In the genomic region with DNA sequence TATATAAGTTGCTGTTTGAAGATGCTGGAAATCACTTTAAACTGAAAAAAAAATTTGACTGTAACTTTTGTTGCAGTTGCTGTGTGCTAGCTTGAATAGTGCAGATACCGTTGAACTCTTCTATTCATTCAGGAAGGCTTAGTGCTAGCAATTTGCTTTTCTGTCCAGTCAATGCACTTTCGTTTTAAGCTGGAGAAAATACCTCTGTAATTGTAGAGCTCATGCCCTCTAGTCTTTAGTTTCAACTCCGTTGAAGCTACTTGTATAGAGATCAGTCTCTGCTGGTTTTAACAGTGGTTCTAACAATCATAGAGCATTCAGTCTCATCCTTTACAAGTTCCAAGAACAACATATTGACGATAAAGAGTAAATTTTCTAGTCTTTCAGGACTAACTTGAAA, we compare ENCODE assay signal across 35 cellular contexts. TPM values are rescaled to one million over a fixed set of nuclear protein-coding genes. Genes with fewer than 3 reads are reported as not detected.
"Had no signal": no experiment of that assay in that cellular context is flagged by ENCODE, and none has a peak within 500 bp of the region (broad histone marks: within the 10 kb centered on the region; RNA-seq: fewer than 3 reads in every experiment).

No MANE protein-coding gene starts in this region.

- H3K4me3 ChIP-seq: heart left ventricle, psoas muscle, sigmoid colon, thyroid gland, upper lobe of left lung, vagina had no signal

- H3K27me3 ChIP-seq: dorsolateral prefrontal cortex, foreskin keratinocyte, sigmoid colon, thyroid gland, upper lobe of left lung, vagina had no signal

- H3K36me3 Mint-ChIP-seq: activated CD4-positive, alpha-beta memory T cell treated with anti-CD3 and anti-CD28 coated beads for 36 hours; activated naive CD8-positive, alpha-beta T cell treated with anti-CD3 and anti-CD28 coated beads, Interleukin-2, amount 10 ng/mL, durations not matched to agents 7 days and 5 days; immature natural killer cell; naive B cell; stimulated activated effector memory CD8-positive, alpha-beta T cell treated with anti-CD3 and anti-CD28 coated beads, Interleukin-12 subunit alpha, Interleukin-12 subunit beta, amount 100 ng/mL, for 72 hours had no signal

- H3K9me3 ChIP-seq: heart left ventricle, psoas muscle, sigmoid colon, thyroid gland, upper lobe of left lung, vagina had no signal

- H3K4me1 ChIP-seq: foreskin keratinocyte, heart left ventricle, parathyroid adenoma, psoas muscle, sigmoid colon, thyroid gland, upper lobe of left lung, vagina had no signal

- H3K9ac ChIP-seq: parathyroid adenoma had no signal

- H3K4me3 Mint-ChIP-seq: activated CD4-positive, alpha-beta memory T cell treated with anti-CD3 and anti-CD28 coated beads for 36 hours; activated CD4-positive, alpha-beta T cell treated with anti-CD3 and anti-CD28 coated beads, Interleukin-2, amount 10 ng/mL, durations not matched to agents 24 days and 14 days; activated naive CD4-positive, alpha-beta T cell treated with anti-CD3 and anti-CD28 coated beads for 36 hours; activated naive CD8-positive, alpha-beta T cell treated with anti-CD3 and anti-CD28 coated beads, Interleukin-2, amount 10 ng/mL, durations not matched to agents 7 days and 5 days; activated T-helper 1 cell treated with anti-CD3 and anti-CD28 coated beads, Interleukin-12 subunit alpha, Interleukin-12 subunit beta, Interleukin-2, Interleukin-4 antibody, amounts not matched to agents 30 ng/mL and 10 ng/mL and 1 ng/mL, durations not matched to agents 14 hours and 24 hours and 36 hours; central memory CD8-positive, alpha-beta T cell; immature natural killer cell; naive B cell; nephron progenitor cell; stimulated activated effector memory CD8-positive, alpha-beta T cell treated with anti-CD3 and anti-CD28 coated beads, Interleukin-12 subunit alpha, Interleukin-12 subunit beta, amount 100 ng/mL, for 72 hours; stimulated activated naive CD8-positive, alpha-beta T cell treated with anti-CD3 and anti-CD28 coated beads, Interleukin-15, amount 100 ng/mL, for 72 hours had no signal

- H3K27ac ChIP-seq: dorsolateral prefrontal cortex, foreskin keratinocyte, heart left ventricle, parathyroid adenoma, psoas muscle, sigmoid colon, thyroid gland, upper lobe of left lung, vagina had no signal

- H3K4me1 Mint-ChIP-seq: central memory CD8-positive, alpha-beta T cell; immature natural killer cell; naive B cell; stimulated activated naive CD8-positive, alpha-beta T cell treated with anti-CD3 and anti-CD28 coated beads, Interleukin-15, amount 100 ng/mL, for 72 hours had no signal

- H3K27ac Mint-ChIP-seq: activated CD4-positive, alpha-beta memory T cell treated with anti-CD3 and anti-CD28 coated beads for 36 hours; activated CD4-positive, alpha-beta T cell treated with anti-CD3 and anti-CD28 coated beads, Interleukin-2, amount 10 ng/mL, durations not matched to agents 24 days and 14 days; activated naive CD4-positive, alpha-beta T cell treated with anti-CD3 and anti-CD28 coated beads for 36 hours; activated naive CD8-positive, alpha-beta T cell treated with anti-CD3 and anti-CD28 coated beads, Interleukin-2, amount 10 ng/mL, durations not matched to agents 7 days and 5 days; activated T-helper 1 cell treated with anti-CD3 and anti-CD28 coated beads, Interleukin-12 subunit alpha, Interleukin-12 subunit beta, Interleukin-2, Interleukin-4 antibody, amounts not matched to agents 30 ng/mL and 10 ng/mL and 1 ng/mL, durations not matched to agents 14 hours and 24 hours and 36 hours; immature natural killer cell; naive B cell; nephron progenitor cell; stimulated activated effector memory CD8-positive, alpha-beta T cell treated with anti-CD3 and anti-CD28 coated beads, Interleukin-12 subunit alpha, Interleukin-12 subunit beta, amount 100 ng/mL, for 72 hours; stimulated activated naive CD8-positive, alpha-beta T cell treated with anti-CD3 and anti-CD28 coated beads, Interleukin-15, amount 100 ng/mL, for 72 hours had no signal

- DNase-seq: activated CD4-positive, alpha-beta memory T cell treated with anti-CD3 and anti-CD28 coated beads for 36 hours; activated CD4-positive, alpha-beta T cell treated with anti-CD3 and anti-CD28 coated beads, Interleukin-2, amount 10 ng/mL, durations not matched to agents 24 days and 14 days; activated CD4-positive, CD25-positive, alpha-beta regulatory T cell treated with anti-CD3 and anti-CD28 coated beads, Interleukin-2, amount 50 U/mL, for 72 hours; activated CD8-positive, alpha-beta memory T cell treated with anti-CD3 and anti-CD28 coated beads, Interleukin-2, amount 50 U/mL, for 4 hours; activated effector memory CD4-positive, alpha-beta T cell treated with anti-CD3 and anti-CD28 coated beads, Interleukin-2, amount 50 U/mL, for 16 hours; activated naive CD4-positive, alpha-beta T cell treated with anti-CD3 and anti-CD28 coated beads for 36 hours; activated naive CD8-positive, alpha-beta T cell treated with anti-CD3 and anti-CD28 coated beads, Interleukin-2, amount 10 ng/mL, durations not matched to agents 7 days and 5 days; activated T-cell treated with anti-CD3 and anti-CD28 coated beads, Interleukin-2, amount 50 U/mL, for 1 hour; amygdala; dorsolateral prefrontal cortex; effector memory CD4-positive, alpha-beta T cell; foreskin keratinocyte; heart left ventricle; hypothalamus; immature natural killer cell; kidney; left colon; mammary epithelial cell; naive B cell; nephron progenitor cell; nucleus accumbens; psoas muscle; sigmoid colon; small intestine; stimulated activated CD4-positive, alpha-beta T cell treated with anti-CD3 and anti-CD28 coated beads, Interleukin-4, amount 100 ng/mL, for 24 hours; stimulated activated naive CD8-positive, alpha-beta T cell treated with anti-CD3 and anti-CD28 coated beads, Interleukin-15, amount 100 ng/mL, for 72 hours; substantia nigra; T-helper 2 cell; thyroid gland; upper lobe of left lung had no signal

- H2AFZ ChIP-seq: parathyroid adenoma had no signal

- H3K9me3 Mint-ChIP-seq: activated CD4-positive, alpha-beta memory T cell treated with anti-CD3 and anti-CD28 coated beads for 36 hours; activated CD4-positive, alpha-beta T cell treated with anti-CD3 and anti-CD28 coated beads, Interleukin-2, amount 10 ng/mL, durations not matched to agents 24 days and 14 days; activated naive CD4-positive, alpha-beta T cell treated with anti-CD3 and anti-CD28 coated beads for 36 hours; activated naive CD8-positive, alpha-beta T cell treated with anti-CD3 and anti-CD28 coated beads, Interleukin-2, amount 10 ng/mL, durations not matched to agents 7 days and 5 days; activated T-helper 1 cell treated with anti-CD3 and anti-CD28 coated beads, Interleukin-12 subunit alpha, Interleukin-12 subunit beta, Interleukin-2, Interleukin-4 antibody, amounts not matched to agents 30 ng/mL and 10 ng/mL and 1 ng/mL, durations not matched to agents 14 hours and 24 hours and 36 hours; central memory CD8-positive, alpha-beta T cell; naive B cell; nephron progenitor cell; stimulated activated effector memory CD8-positive, alpha-beta T cell treated with anti-CD3 and anti-CD28 coated beads, Interleukin-12 subunit alpha, Interleukin-12 subunit beta, amount 100 ng/mL, for 72 hours; stimulated activated naive CD8-positive, alpha-beta T cell treated with anti-CD3 and anti-CD28 coated beads, Interleukin-15, amount 100 ng/mL, for 72 hours had no signal

- H3K36me3 ChIP-seq: heart left ventricle, sigmoid colon, thyroid gland, upper lobe of left lung, vagina had no signal

RNA-seq across cellular contexts. Expression of a gene that starts 49.0 kb away (rescaled TPM):
- total RNA-seq: foreskin keratinocyte had no signal
- polyA plus RNA-seq: foreskin keratinocyte, mammary epithelial cell had no signal
